In genomic region chr10:124428207-124428777, GRCh38 we compare ENCODE assay signal across 33 cellular contexts. TPM values are rescaled to one million over a fixed set of nuclear protein-coding genes. Genes with fewer than 3 reads are reported as not detected.
"Had no signal": no experiment of that assay in that cellular context is flagged by ENCODE, and none has a peak within 500 bp of the region (broad histone marks: within the 10 kb centered on the region; RNA-seq: fewer than 3 reads in every experiment).

No MANE protein-coding gene starts in this region.

- ATAC-seq: activated CD8-positive, alpha-beta memory T cell treated with anti-CD3 and anti-CD28 coated beads, Interleukin-2, amount 10 ng/mL, durations not matched to agents 7 days and 5 days; activated naive CD4-positive, alpha-beta T cell treated with anti-CD3 and anti-CD28 coated beads, Interleukin-2, amount 50 U/mL, for 72 hours; activated naive CD8-positive, alpha-beta T cell treated with anti-CD3 and anti-CD28 coated beads, Interleukin-2, amount 50 U/mL, for 24 hours; body of pancreas; SK-N-SH treated with all-trans-retinoic acid at 6 μM for 48 hours; WTC11 had no signal

- FAIRE-seq: bronchial epithelial cell had no signal

- H3K36me3 ChIP-seq: ascending aorta, Peyer's patch, SJSA1 had no signal

- H3K27me3 ChIP-seq: ascending aorta, Peyer's patch had no signal

- DNase-seq: activated CD4-positive, alpha-beta T cell treated with anti-CD3 and anti-CD28 coated beads for 48 hours; activated CD4-positive, alpha-beta T cell treated with anti-CD3 and anti-CD28 coated beads, Interleukin-2, amount 50 U/mL, for 48 hours; activated CD4-positive, CD25-positive, alpha-beta regulatory T cell treated with anti-CD3 and anti-CD28 coated beads, Interleukin-2, amount 50 U/mL, for 72 hours; activated CD8-positive, alpha-beta memory T cell treated with anti-CD3 and anti-CD28 coated beads, Interleukin-2, amount 10 ng/mL, durations not matched to agents 7 days and 5 days; activated effector memory CD4-positive, alpha-beta T cell treated with Interleukin-2 at 50 U/mL for 16 hours; activated naive CD4-positive, alpha-beta T cell treated with Interleukin-2 at 50 U/mL for 16 hours; activated naive CD8-positive, alpha-beta T cell treated with anti-CD3 and anti-CD28 coated beads, Interleukin-2, amount 50 U/mL, for 24 hours; activated T-cell treated with anti-CD3 and anti-CD28 coated beads, Interleukin-2, amount 50 U/mL, for 24 hours; amniotic stem cell; body of pancreas; central memory CD4-positive, alpha-beta T cell; Karpas-422; NCI-H1048; NCI-H146; NCI-H187 treated with DMSO at 0.1 percent for 48 hours; NCI-H2081 treated with DMSO at 0.1 percent for 48 hours; NCI-H2171 treated with DMSO at 0.1 percent for 48 hours; NCI-H226; NCI-H526; Peyer's patch; Right ventricle myocardium superior; SW 1271; T-helper 9 cell had no signal

- H3K4me3 Mint-ChIP-seq: activated CD8-positive, alpha-beta memory T cell treated with anti-CD3 and anti-CD28 coated beads, Interleukin-2, amount 10 ng/mL, durations not matched to agents 7 days and 5 days; activated naive CD8-positive, alpha-beta T cell treated with anti-CD3 and anti-CD28 coated beads, Interleukin-2, amount 50 U/mL, for 24 hours; activated T-cell treated with anti-CD3 and anti-CD28 coated beads, Interleukin-2, amount 50 U/mL, for 24 hours; activated T-helper 1 cell treated with anti-CD3 and anti-CD28 coated beads, Interleukin-12 subunit alpha, Interleukin-12 subunit beta, Interleukin-2, Interleukin-4 antibody, amounts not matched to agents 30 ng/mL and 10 ng/mL and 1 ng/mL, durations not matched to agents 14 hours and 24 hours and 36 hours; WTC11 had no signal

- H3K27ac ChIP-seq: ascending aorta, body of pancreas, RWPE1, SJSA1 had no signal

- H3K4me1 ChIP-seq: ascending aorta, SJSA1 had no signal

- H3K4me1 Mint-ChIP-seq: activated CD8-positive, alpha-beta memory T cell treated with anti-CD3 and anti-CD28 coated beads, Interleukin-2, amount 10 ng/mL, durations not matched to agents 7 days and 5 days; activated naive CD8-positive, alpha-beta T cell treated with anti-CD3 and anti-CD28 coated beads, Interleukin-2, amount 50 U/mL, for 24 hours had no signal

- H3K9me3 Mint-ChIP-seq: activated naive CD4-positive, alpha-beta T cell treated with anti-CD3 and anti-CD28 coated beads, Interleukin-2, amount 50 U/mL, for 72 hours; activated naive CD8-positive, alpha-beta T cell treated with anti-CD3 and anti-CD28 coated beads, Interleukin-2, amount 50 U/mL, for 24 hours; activated T-cell treated with anti-CD3 and anti-CD28 coated beads, Interleukin-2, amount 50 U/mL, for 24 hours; activated T-helper 1 cell treated with anti-CD3 and anti-CD28 coated beads, Interleukin-12 subunit alpha, Interleukin-12 subunit beta, Interleukin-2, Interleukin-4 antibody, amounts not matched to agents 30 ng/mL and 10 ng/mL and 1 ng/mL, durations not matched to agents 14 hours and 24 hours and 36 hours; WTC11 had no signal

- H3K4me3 ChIP-seq: ascending aorta, body of pancreas, Peyer's patch, SJSA1 had no signal

- H3K27ac Mint-ChIP-seq: activated CD8-positive, alpha-beta memory T cell treated with anti-CD3 and anti-CD28 coated beads, Interleukin-2, amount 10 ng/mL, durations not matched to agents 7 days and 5 days; activated naive CD8-positive, alpha-beta T cell treated with anti-CD3 and anti-CD28 coated beads, Interleukin-2, amount 50 U/mL, for 24 hours; activated T-cell treated with anti-CD3 and anti-CD28 coated beads, Interleukin-2, amount 50 U/mL, for 24 hours; activated T-helper 1 cell treated with anti-CD3 and anti-CD28 coated beads, Interleukin-12 subunit alpha, Interleukin-12 subunit beta, Interleukin-2, Interleukin-4 antibody, amounts not matched to agents 30 ng/mL and 10 ng/mL and 1 ng/mL, durations not matched to agents 14 hours and 24 hours and 36 hours; WTC11 had no signal

- H3K36me3 Mint-ChIP-seq: activated CD8-positive, alpha-beta memory T cell treated with anti-CD3 and anti-CD28 coated beads, Interleukin-2, amount 10 ng/mL, durations not matched to agents 7 days and 5 days; activated naive CD4-positive, alpha-beta T cell treated with anti-CD3 and anti-CD28 coated beads, Interleukin-2, amount 50 U/mL, for 72 hours; WTC11 had no signal

- H3K9me3 ChIP-seq: ascending aorta, body of pancreas, Peyer's patch, SJSA1 had no signal

RNA-seq across cellular contexts. Expression of gene NKX1-2, which starts 21.5 kb away (rescaled TPM):
- total RNA-seq: activated CD8-positive, alpha-beta memory T cell treated with anti-CD3 and anti-CD28 coated beads, Interleukin-2, amount 10 ng/mL, durations not matched to agents 7 days and 5 days; activated naive CD4-positive, alpha-beta T cell treated with anti-CD3 and anti-CD28 coated beads, Interleukin-2, amount 50 U/mL, for 72 hours; activated T-helper 1 cell treated with anti-CD3 and anti-CD28 coated beads, Interleukin-12 subunit alpha, Interleukin-12 subunit beta, Interleukin-2, Interleukin-4 antibody, amounts not matched to agents 30 ng/mL and 10 ng/mL and 1 ng/mL, durations not matched to agents 14 hours and 24 hours and 36 hours; ascending aorta; body of pancreas; OCI-LY7; Peyer's patch; Right ventricle myocardium superior; SJSA1; T-helper 1 cell treated with Interleukin-12 subunit alpha and Interleukin-12 subunit beta and Interleukin-4 antibody, amounts not matched to agents 30 ng/mL and 1 ng/mL, for 36 hours had no signal
